20 cellular contexts compared by ENCODE assay signal in the genomic region with DNA sequence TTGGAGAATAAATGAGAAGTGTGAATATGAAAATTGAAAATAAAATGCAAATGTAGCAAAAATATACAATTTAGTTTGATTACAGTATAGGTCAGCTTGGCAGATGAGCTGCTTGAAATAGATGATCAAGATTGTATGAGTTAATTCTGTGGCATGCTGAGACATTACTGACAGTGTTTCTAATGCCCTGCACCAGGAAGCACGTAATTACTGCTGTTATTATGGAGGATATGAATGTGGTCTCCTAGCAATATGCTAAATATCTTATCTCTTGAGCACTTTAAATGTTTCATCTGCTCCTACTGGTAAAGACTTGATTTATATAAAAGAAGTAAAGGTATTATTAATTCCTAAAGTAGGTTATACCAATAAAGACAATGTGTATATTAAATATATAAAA.
DNase-seq lines count a peak whose midpoint lies in the region; ATAC-seq lines count a peak whose summit lies in the region.
"Had no signal": no experiment of that assay in that cellular context is flagged by ENCODE, and none has a peak within 500 bp of the region (broad histone marks: within the 10 kb centered on the region; RNA-seq: fewer than 3 reads in every experiment).

No MANE protein-coding gene starts in this region.

- 30% methylated on average over 1 of the region's 1 CpG for WGBS in right cardiac atrium

- DNase-seq in HT1080 (ENCODE audit: low read depth) (peak; percentile 17), NCI-H1436 treated with DMSO at 0.1 percent for 48 hours (lab: John Stamatoyannopoulos, UW) (peak; percentile 87), NOMO-1 (lab: John Stamatoyannopoulos, UW; ENCODE audit: unreplicated experiment in 2 of 2) (peak; percentile 25 to 67), iris pigment epithelial cell (ENCODE audit: low read depth) (peak; percentile 1), right cardiac atrium (no peak)
- DNase-seq: activated CD4-positive, alpha-beta memory T cell treated with anti-CD3 and anti-CD28 coated beads, Interleukin-2, amount 10 ng/mL, durations not matched to agents 7 days and 5 days; activated effector memory CD4-positive, alpha-beta T cell treated with anti-CD3 and anti-CD28 coated beads, Interleukin-2, amount 50 U/mL, for 16 hours; body of pancreas; CD4-positive, alpha-beta T cell; left cardiac atrium; mesendoderm; NCI-H1694 treated with DMSO at 0.1 percent for 48 hours; NCI-H226; RPMI8226; spleen; stimulated activated CD4-positive, alpha-beta T cell treated with anti-CD3 and anti-CD28 coated beads, Interleukin-4, amount 100 ng/mL, for 24 hours; stimulated activated naive CD4-positive, alpha-beta T cell treated with Interleukin-2 at 50 U/mL for 16 hours had no signal

- no peak overlapping the region for H3K27ac ChIP-seq in right cardiac atrium (ENCODE audit: low read length)
- H3K27ac ChIP-seq: body of pancreas, spleen, thoracic aorta had no signal

- H3K9me3 ChIP-seq in right cardiac atrium (ENCODE audit: control insufficient read depth, low read length), result no peaks in the 10 kb centered on the region
- H3K9me3 ChIP-seq: body of pancreas, thoracic aorta had no signal

- no peaks in the 10 kb centered on the region for H3K27me3 ChIP-seq in right cardiac atrium (ENCODE audit: control insufficient read depth, insufficient read depth)
- H3K27me3 ChIP-seq: body of pancreas, spleen had no signal

- ATAC-seq in esophagus mucosa (no peak), HG02623 (IDR thresholded peaks at IDR 0.05; ENCODE audit: unreplicated experiment) (no peak), right cardiac atrium (no peak)
- ATAC-seq: body of pancreas, left cardiac atrium had no signal

- no peak overlapping the region for H3K4me3 ChIP-seq in right cardiac atrium (ENCODE audit: low read length)
- H3K4me3 ChIP-seq: body of pancreas, spleen, thoracic aorta had no signal

- intact Hi-C loops in right cardiac atrium (cut with DNase I), result no loop called here

- H3K4me1 ChIP-seq in right cardiac atrium (ENCODE audit: control insufficient read depth, insufficient read depth, low read length), result no peaks in the 10 kb centered on the region
- H3K4me1 ChIP-seq: body of pancreas, spleen had no signal

Comparison
In these comparisons a context has a peak if more than half of its experiments do, and no peak if none do; other contexts are left out.
1. DNase-seq: peak in HT1080 (single experiment), NCI-H1436 treated with DMSO at 0.1 percent for 48 hours (single experiment), NOMO-1 (2 of 2) and iris pigment epithelial cell (single experiment); none in right cardiac atrium (0 of 3).